In genomic region chr10:73808021-73808815, GRCh38 we compare ENCODE assay signal across 26 cellular contexts. TPM values are rescaled to one million over a fixed set of nuclear protein-coding genes. Genes with fewer than 3 reads are reported as not detected.
A peak's percentile ranks its signal among the peaks of the same experiment; 100 is the strongest.
DNase-seq lines count a peak whose midpoint lies in the region; ATAC-seq, FAIRE-seq and TF ChIP-seq lines count a peak whose summit lies in the region.
"Had no signal": no experiment of that assay in that cellular context is flagged by ENCODE, and none has a peak within 500 bp of the region (broad histone marks: within the 10 kb centered on the region; RNA-seq: fewer than 3 reads in every experiment).

No MANE protein-coding gene starts in this region.

- POLR2A ChIA-PET in endothelial cell of umbilical vein (lab: Charles Lee), result interaction anchor here (0.7 kb wide), 1 partner anchor 267 kb away, joined by 6 read pairs; no protein-coding TSS in a partner anchor

- H3K4me1 ChIP-seq in heart right ventricle, result peaks cover 0 to 47% (median 22%) of the 10 kb centered on the region in 9 donors
- H3K4me1 ChIP-seq in endothelial cell of umbilical vein (ENCODE audit: control insufficient read depth, extremely low read depth, insufficient read depth, low read length), result peaks cover 4% of the 10 kb centered on the region
- H3K4me1 ChIP-seq in suprapubic skin, result peaks cover 40% of the 10 kb centered on the region
- H3K4me1 ChIP-seq: Caco-2 had no signal

- H3K9ac ChIP-seq in endothelial cell of umbilical vein (replicated peaks; ENCODE audit: extremely low read depth, insufficient read depth, low read length), result no peak overlapping the region
- H3K9ac ChIP-seq: BLaER1 had no signal

- peak overlapping the region; percentile 92 for H3K4me3 Mint-ChIP-seq in activated T-helper 17 cell treated with anti-CD3 and anti-CD28 coated beads, Interleukin-2, amount 50 U/mL, for 72 hours
- H3K4me3 Mint-ChIP-seq in chondrocyte (ENCODE audit: unreplicated experiment), result no peak overlapping the region
- H3K4me3 Mint-ChIP-seq: memory B cell, WTC11 had no signal

- peak; percentile 28 for DNase-seq in Right ventricle myocardium superior
- DNase-seq in heart right ventricle, result no peak
- DNase-seq in endothelial cell of umbilical vein (ENCODE audit: low read depth, low spot score), result no peak
- DNase-seq in suprapubic skin (ENCODE audit: low spot score in 2 of 2), result no peak
- DNase-seq in chondrocyte (ENCODE audit: low spot score), result no peak
- no peak for DNase-seq in NCI-H146 treated with DMSO at 0.1 percent for 48 hours (lab: John Stamatoyannopoulos, UW; ENCODE audit: unreplicated experiment)
- DNase-seq: activated CD4-positive, alpha-beta T cell treated with anti-CD3 and anti-CD28 coated beads, Interleukin-2, amount 50 U/mL, for 48 hours; Caco-2; caudate nucleus; dermis blood vessel endothelial cell; GDM1; H9; hypothalamus; immature natural killer cell; left colon; NCI-H1048; NCI-H187; NCI-H524 treated with DMSO at 0.1 percent for 48 hours; PC-9; SHP77 treated with DMSO at 0.1 percent for 48 hours had no signal

- CTCF ChIA-PET in endothelial cell of umbilical vein (lab: Charles Lee), result interaction anchor here (1.3 to 2.9 kb wide), 3 partner anchors 12 to 72 kb away, joined by 3 to 16 read pairs (median 10); no protein-coding TSS in a partner anchor

- TF ChIP-seq CTCF in heart right ventricle (IDR thresholded peaks at IDR 0.05), result no peak
- TF ChIP-seq CTCF in endothelial cell of umbilical vein (IDR thresholded peaks at IDR 0.05; ENCODE audit: extremely low read depth in 1 of 2, insufficient read depth in 1 of 2, low read depth in 1 of 2, low read length in 2 of 2), result no peak
- TF ChIP-seq CTCF in suprapubic skin (IDR thresholded peaks at IDR 0.05), result no peak
- TF ChIP-seq CTCF in chondrocyte (IDR thresholded peaks at IDR 0.05), result no peak

- no peaks in the 10 kb centered on the region for H3K9me1 ChIP-seq in endothelial cell of umbilical vein (replicated peaks; ENCODE audit: control insufficient read depth, extremely low read depth, insufficient read depth, low read length)

- dilution Hi-C loops in endothelial cell of umbilical vein (cut with MboI; ENCODE audit: extremely low pct_ligation_motif_present, low sequenced_read_pairs), result no loop called here

- no peaks in the 10 kb centered on the region for H3K79me2 ChIP-seq in endothelial cell of umbilical vein (ENCODE audit: control insufficient read depth, insufficient read depth, low read length)

- no TSS peak for BruUV-seq in endothelial cell of umbilical vein (replicated peaks; lab: Mats Ljungman, UMichigan)

- no peaks in the 10 kb centered on the region for H3K9me3 Mint-ChIP-seq in activated T-helper 17 cell treated with anti-CD3 and anti-CD28 coated beads, Interleukin-2, amount 50 U/mL, for 72 hours
- H3K9me3 Mint-ChIP-seq in chondrocyte (ENCODE audit: low read depth), result no peaks in the 10 kb centered on the region
- H3K9me3 Mint-ChIP-seq: H9, immature natural killer cell, memory B cell, WTC11 had no signal

- no peaks in the 10 kb centered on the region for H3K27me3 Mint-ChIP-seq in activated T-helper 17 cell treated with anti-CD3 and anti-CD28 coated beads, Interleukin-2, amount 50 U/mL, for 72 hours
- no peaks in the 10 kb centered on the region for H3K27me3 Mint-ChIP-seq in chondrocyte (ENCODE audit: low read depth)
- H3K27me3 Mint-ChIP-seq: memory B cell had no signal

- peaks cover 39% of the 10 kb centered on the region for H3K4me1 Mint-ChIP-seq in activated T-helper 17 cell treated with anti-CD3 and anti-CD28 coated beads, Interleukin-2, amount 50 U/mL, for 72 hours
- H3K4me1 Mint-ChIP-seq in chondrocyte (ENCODE audit: low read depth), result peaks cover 34% of the 10 kb centered on the region

- peak overlapping the region; percentile 98 for H3K27ac Mint-ChIP-seq in activated T-helper 17 cell treated with anti-CD3 and anti-CD28 coated beads, Interleukin-2, amount 50 U/mL, for 72 hours
- no peak overlapping the region for H3K27ac Mint-ChIP-seq in chondrocyte (ENCODE audit: unreplicated experiment)
- H3K27ac Mint-ChIP-seq: H9, memory B cell, WTC11 had no signal

- H3K27me3 ChIP-seq in heart right ventricle (no peaks in the 10 kb centered on the region), endothelial cell of umbilical vein (ENCODE audit: control insufficient read depth in 2 of 2, insufficient read depth in 2 of 2, low read length in 2 of 2) (no peaks in the 10 kb centered on the region), suprapubic skin (no peaks in the 10 kb centered on the region)
- H3K27me3 ChIP-seq: BLaER1, gastroesophageal sphincter, tibial nerve had no signal

- peak; percentile 4 for FAIRE-seq in endothelial cell of umbilical vein (lab: Jason Lieb, UNC)

- H3K36me3 Mint-ChIP-seq in activated T-helper 17 cell treated with anti-CD3 and anti-CD28 coated beads, Interleukin-2, amount 50 U/mL, for 72 hours (ENCODE audit: low read depth), result peaks cover 82% of the 10 kb centered on the region
- peaks cover 19% of the 10 kb centered on the region for H3K36me3 Mint-ChIP-seq in chondrocyte (ENCODE audit: low read depth)

- H2AFZ ChIP-seq in endothelial cell of umbilical vein (ENCODE audit: low read depth, low read length), result no peak overlapping the region
- H2AFZ ChIP-seq: PC-9 had no signal

- no peak for TF ChIP-seq EP300 in suprapubic skin (IDR thresholded peaks at IDR 0.05)

- H3K36me3 ChIP-seq in heart right ventricle (peaks cover 0 to 71% (median 53%) of the 10 kb centered on the region in 9 donors), endothelial cell of umbilical vein (ENCODE audit: control insufficient read depth in 2 of 2, extremely low read depth in 1 of 2, insufficient read depth in 2 of 2, low read length in 2 of 2) (peaks cover 13 to 20% of the 10 kb centered on the region in 2 experiments), suprapubic skin (peaks cover 59% of the 10 kb centered on the region)

- H3K4me3 ChIP-seq in heart right ventricle (no peak overlapping the region), endothelial cell of umbilical vein (replicated peaks in 1 of 3; ENCODE audit: insufficient read depth in 1 of 3, low read depth in 1 of 3, low read length in 3 of 3) (no peak overlapping the region), suprapubic skin (peak overlapping the region; percentile 26)
- H3K4me3 ChIP-seq: BLaER1, PC-9, tibial nerve had no signal

- ATAC-seq in Right ventricle myocardium superior (ENCODE audit: poor library complexity), result no peak
- no peak for ATAC-seq in heart right ventricle
- ATAC-seq in activated T-helper 17 cell treated with anti-CD3 and anti-CD28 coated beads, Interleukin-2, amount 50 U/mL, for 72 hours (replicated peaks), result no peak
- ATAC-seq: gastroesophageal sphincter, left colon, WTC11 had no signal

- TF ChIP-seq POLR2A in endothelial cell of umbilical vein (IDR thresholded peaks at IDR 0.05; ENCODE audit: low read depth, low read length) (no peak), suprapubic skin (IDR thresholded peaks at IDR 0.05) (no peak)

- no peaks in the 10 kb centered on the region for H4K20me1 ChIP-seq in endothelial cell of umbilical vein (replicated peaks; ENCODE audit: control insufficient read depth, extremely low read depth, insufficient read depth, low read length)

- H3K4me2 ChIP-seq in endothelial cell of umbilical vein (ENCODE audit: insufficient read depth, low read length), result no peak overlapping the region
- H3K4me2 ChIP-seq: BLaER1, PC-9 had no signal

- WGBS in heart right ventricle, 2 donors, result 93% methylated on average over 16 of the region's 16 CpGs
- WGBS in suprapubic skin, result 88% methylated on average over 9 of the region's 16 CpGs

- H3K27ac ChIP-seq in heart right ventricle (no peak overlapping the region), endothelial cell of umbilical vein (ENCODE audit: insufficient read depth, low read depth, low read length) (no peak overlapping the region), suprapubic skin (no peak overlapping the region)
- H3K27ac ChIP-seq: BLaER1, gastroesophageal sphincter, PC-9, tibial nerve had no signal

- intact Hi-C loops in Right ventricle myocardium superior (cut with DNase I), result no loop called here
- intact Hi-C loops in heart right ventricle (cut with DNase I), result no loop called here
- intact Hi-C loops in endothelial cell of umbilical vein (cut with micrococcal nuclease), result no loop called here

- no peaks in the 10 kb centered on the region for H3K9me3 ChIP-seq in heart right ventricle
- no peaks in the 10 kb centered on the region for H3K9me3 ChIP-seq in endothelial cell of umbilical vein (replicated peaks; ENCODE audit: control insufficient read depth, insufficient read depth, low read length)
- no peaks in the 10 kb centered on the region for H3K9me3 ChIP-seq in suprapubic skin
- H3K9me3 ChIP-seq: BLaER1, Caco-2, gastroesophageal sphincter, tibial nerve had no signal

RNA-seq across cellular contexts. Expression of gene NDST2, which starts 3.2 kb away (rescaled TPM):
- total RNA-seq in Right ventricle myocardium superior, result 10.4 TPM
- total RNA-seq in heart right ventricle, result 10 to 100 TPM in 8 of 10 donors, 1 to 10 TPM in 2; 8.3 to 15.7 (median 11.5) TPM
- 10 to 100 TPM in 1 of 2 donors, 1 to 10 TPM in 1; 7.2 to 12.9 TPM for polyA plus RNA-seq in heart right ventricle
- total RNA-seq in activated T-helper 17 cell treated with anti-CD3 and anti-CD28 coated beads, Interleukin-2, amount 50 U/mL, for 72 hours, result 10 to 100 TPM; 41.2 to 64.0 TPM
- total RNA-seq in endothelial cell of umbilical vein, result 26.3 and 30.2 TPM in 2 replicates
- 25.0 and 30.1 TPM in 2 replicates for polyA plus RNA-seq in endothelial cell of umbilical vein
- polyA plus RNA-seq in endothelial cell of umbilical vein (2011; cell fraction: cytosol; rRNA removed), result 15.3 and 16.0 TPM in 2 replicates
- polyA plus RNA-seq in endothelial cell of umbilical vein (2011; cell fraction: nucleus; rRNA removed), result 56.8 and 73.6 TPM in 2 replicates
- 23.2 and 25.0 TPM in 2 replicates for polyA plus RNA-seq in endothelial cell of umbilical vein (2012)
- polyA minus RNA-seq in endothelial cell of umbilical vein, result 43.4 and 44.0 TPM in 2 replicates
- 2.8 TPM for polyA minus RNA-seq in endothelial cell of umbilical vein (2011; cell fraction: cytosol; rRNA and poly(A)+ RNA removed)
- polyA minus RNA-seq in endothelial cell of umbilical vein (2011; cell fraction: nucleus; rRNA and poly(A)+ RNA removed), result 30.6 and 41.0 TPM in 2 replicates
- 10 to 100 TPM; 27.4 to 56.5 (median 37.6) TPM for total RNA-seq in suprapubic skin
- total RNA-seq in chondrocyte, result 24.4 to 29.0 TPM (median 27.3 TPM) in 3 replicates

RNA-seq across cellular contexts. Expression of gene ZSWIM8, which starts 22.8 kb away (rescaled TPM):
- total RNA-seq in Right ventricle myocardium superior (40.3 TPM), heart right ventricle (10 to 100 TPM; 35.2 to 72.5 (median 43.5) TPM), endothelial cell of umbilical vein (111 and 112 TPM in 2 replicates), suprapubic skin (100 to 1,000 TPM in 3 of 4 donors, 10 to 100 TPM in 1; 86.4 to 203 (median 121) TPM), chondrocyte (102 to 124 TPM (median 117 TPM) in 3 replicates)
- polyA plus RNA-seq in heart right ventricle (100 to 1,000 TPM in 1 of 2 donors, 10 to 100 TPM in 1; 64.1 to 139 TPM), endothelial cell of umbilical vein (230 and 372 TPM in 2 replicates)
- 100 to 1,000 TPM in 1 of 2 donors, 10 to 100 TPM in 1; 66.1 to 113 TPM for total RNA-seq in activated T-helper 17 cell treated with anti-CD3 and anti-CD28 coated beads, Interleukin-2, amount 50 U/mL, for 72 hours
- polyA plus RNA-seq in endothelial cell of umbilical vein (2011; cell fraction: cytosol; rRNA removed), result 68.1 and 91.4 TPM in 2 replicates
- 408 and 539 TPM in 2 replicates for polyA plus RNA-seq in endothelial cell of umbilical vein (2011; cell fraction: nucleus; rRNA removed)
- 79.2 and 116 TPM in 2 replicates for polyA plus RNA-seq in endothelial cell of umbilical vein (2012)
- polyA minus RNA-seq in endothelial cell of umbilical vein, result 162 and 169 TPM in 2 replicates
- 25.9 TPM for polyA minus RNA-seq in endothelial cell of umbilical vein (2011; cell fraction: cytosol; rRNA and poly(A)+ RNA removed)
- 99.0 and 127 TPM in 2 replicates for polyA minus RNA-seq in endothelial cell of umbilical vein (2011; cell fraction: nucleus; rRNA and poly(A)+ RNA removed)

RNA-seq across cellular contexts. Expression of gene CHCHD1, which starts 26.4 kb away (rescaled TPM):
- total RNA-seq in Right ventricle myocardium superior (28.0 TPM), heart right ventricle (10 to 100 TPM; 18.6 to 31.4 (median 21.5) TPM), endothelial cell of umbilical vein (31.7 and 34.9 TPM in 2 replicates), suprapubic skin (10 to 100 TPM; 12.7 to 26.0 (median 22.5) TPM), chondrocyte (14.8 to 27.5 TPM (median 17.4 TPM) in 3 replicates)
- polyA plus RNA-seq in heart right ventricle (10 to 100 TPM; 48.2 to 82.1 TPM), endothelial cell of umbilical vein (32.1 and 39.2 TPM in 2 replicates)
- 10 to 100 TPM; 30.2 to 32.8 TPM for total RNA-seq in activated T-helper 17 cell treated with anti-CD3 and anti-CD28 coated beads, Interleukin-2, amount 50 U/mL, for 72 hours
- 35.4 and 39.9 TPM in 2 replicates for polyA plus RNA-seq in endothelial cell of umbilical vein (2011; cell fraction: cytosol; rRNA removed)
- polyA plus RNA-seq in endothelial cell of umbilical vein (2011; cell fraction: nucleus; rRNA removed), result 14.3 and 20.2 TPM in 2 replicates
- polyA plus RNA-seq in endothelial cell of umbilical vein (2012), result 69.6 and 78.9 TPM in 2 replicates
- 7.8 and 9.8 TPM in 2 replicates for polyA minus RNA-seq in endothelial cell of umbilical vein
- polyA minus RNA-seq in endothelial cell of umbilical vein (2011; cell fraction: cytosol; rRNA and poly(A)+ RNA removed), result 17.1 TPM
- polyA minus RNA-seq in endothelial cell of umbilical vein (2011; cell fraction: nucleus; rRNA and poly(A)+ RNA removed), result 3.6 and 4.7 TPM in 2 replicates
